1 cellular context compared by ENCODE assay signal in genomic region chr15:28887344-28888174, GRCh38.
TF ChIP-seq lines count a peak whose summit lies in the region.

No MANE protein-coding gene starts in this region.

TF ChIP-seq in GM23338, 12 proteins besides CTCF, POLR2A, EP300 and RAD21 (continued from another document):
- no peak for TF ChIP-seq REST (IDR thresholded peaks at IDR 0.05; ENCODE audit: unreplicated experiment)
- no peak for TF ChIP-seq CREB1 (CRISPR knock-in tag; IDR thresholded peaks at IDR 0.05; ENCODE audit: low read depth)
- TF ChIP-seq NANOG (IDR thresholded peaks at IDR 0.05; ENCODE audit: borderline replicate concordance): no peak
- TF ChIP-seq ZNF462 (CRISPR knock-in tag; IDR thresholded peaks at IDR 0.05): no peak
- no peak for TF ChIP-seq ETS1 (IDR thresholded peaks at IDR 0.05)
TF ChIP-seq in GM23338: peak in this region for 0.
